In genomic region chr4:46830971-46831454, GRCh38 we compare ENCODE assay signal across 24 cellular contexts.
"Had no signal": no experiment of that assay in that cellular context is flagged by ENCODE, and none has a peak within 500 bp of the region (broad histone marks: within the 10 kb centered on the region; RNA-seq: fewer than 3 reads in every experiment).

No MANE protein-coding gene starts in this region.

- H3K27me3 ChIP-seq: gastrocnemius medialis, heart left ventricle, hepatocyte, left lung, neutrophil, pancreas, right lobe of liver, upper lobe of left lung had no signal

- H3K4me3 ChIP-seq: gastrocnemius medialis, heart left ventricle, hepatocyte, left lung, lung, pancreas, right lobe of liver, upper lobe of left lung had no signal

- H3K4me2 ChIP-seq: hepatocyte had no signal

- H3K36me3 ChIP-seq: gastrocnemius medialis, heart left ventricle, left lung, neutrophil, pancreas, right lobe of liver, upper lobe of left lung had no signal

- H3K36me3 Mint-ChIP-seq: memory B cell; stimulated activated memory B cell treated with anti-CD40 and anti-IgM and Interleukin-4, amounts not matched to agents 10 μg/mL and 1 μg/mL and 100 μg/mL, for 72 hours had no signal

- DNase-seq: caudate nucleus; cerebellar nuclear complex; effector CD8-positive, alpha-beta T cell; endodermal cell; foreskin fibroblast; gastrocnemius medialis; left cardiac atrium; natural killer cell; retina; stimulated activated CD4-positive, alpha-beta T cell treated with anti-CD3 and anti-CD28 coated beads, Interleukin-4, amount 100 ng/mL, for 4 hours had no signal

- H3K4me3 Mint-ChIP-seq: dendritic cell treated with granulocyte-macrophage colony-stimulating factor and Interleukin-4, amounts not matched to agents 40 ng/mL and 50 ng/mL, for 4 days; endodermal cell; memory B cell; natural killer cell; stimulated activated memory B cell treated with anti-CD40 and anti-IgM and Interleukin-4, amounts not matched to agents 10 μg/mL and 1 μg/mL and 100 μg/mL, for 72 hours; stimulated activated naive CD8-positive, alpha-beta T cell treated with anti-CD3 and anti-CD28 coated beads, Interleukin-15, Interleukin-2, amounts not matched to agents 100 ng/mL and 50 ng/mL, for 24 hours had no signal

- ATAC-seq: esophagus mucosa; gastrocnemius medialis; heart left ventricle; left cardiac atrium; left lung; natural killer cell; pancreas; right lobe of liver; stimulated activated memory B cell treated with anti-CD40 and anti-IgM and Interleukin-4, amounts not matched to agents 10 μg/mL and 1 μg/mL and 100 μg/mL, for 72 hours had no signal

- H3K27me3 Mint-ChIP-seq: dendritic cell treated with granulocyte-macrophage colony-stimulating factor and Interleukin-4, amounts not matched to agents 40 ng/mL and 50 ng/mL, for 4 days; memory B cell; stimulated activated memory B cell treated with anti-CD40 and anti-IgM and Interleukin-4, amounts not matched to agents 10 μg/mL and 1 μg/mL and 100 μg/mL, for 72 hours; stimulated activated naive CD8-positive, alpha-beta T cell treated with anti-CD3 and anti-CD28 coated beads, Interleukin-15, Interleukin-2, amounts not matched to agents 100 ng/mL and 50 ng/mL, for 24 hours had no signal

- H3K9me3 Mint-ChIP-seq: natural killer cell; stimulated activated memory B cell treated with anti-CD40 and anti-IgM and Interleukin-4, amounts not matched to agents 10 μg/mL and 1 μg/mL and 100 μg/mL, for 72 hours; stimulated activated naive CD8-positive, alpha-beta T cell treated with anti-CD3 and anti-CD28 coated beads, Interleukin-15, Interleukin-2, amounts not matched to agents 100 ng/mL and 50 ng/mL, for 24 hours had no signal

- H2AFZ ChIP-seq: hepatocyte had no signal

- H3K79me2 ChIP-seq: hepatocyte had no signal

- H3K4me1 ChIP-seq: gastrocnemius medialis, heart left ventricle, left lung, pancreas, right lobe of liver, upper lobe of left lung had no signal

- H3K9me3 ChIP-seq: gastrocnemius medialis, left lung, neutrophil, pancreas, right lobe of liver, upper lobe of left lung had no signal

- H3K4me1 Mint-ChIP-seq: endodermal cell; memory B cell; natural killer cell; stimulated activated memory B cell treated with anti-CD40 and anti-IgM and Interleukin-4, amounts not matched to agents 10 μg/mL and 1 μg/mL and 100 μg/mL, for 72 hours had no signal

- H3K27ac ChIP-seq: epithelial cell of prostate, gastrocnemius medialis, heart left ventricle, hepatocyte, left lung, neutrophil, pancreas, right lobe of liver, upper lobe of left lung had no signal

- H3K27ac Mint-ChIP-seq: dendritic cell treated with granulocyte-macrophage colony-stimulating factor and Interleukin-4, amounts not matched to agents 40 ng/mL and 50 ng/mL, for 4 days; endodermal cell; memory B cell; natural killer cell; stimulated activated memory B cell treated with anti-CD40 and anti-IgM and Interleukin-4, amounts not matched to agents 10 μg/mL and 1 μg/mL and 100 μg/mL, for 72 hours; stimulated activated naive CD8-positive, alpha-beta T cell treated with anti-CD3 and anti-CD28 coated beads, Interleukin-15, Interleukin-2, amounts not matched to agents 100 ng/mL and 50 ng/mL, for 24 hours had no signal
